In the genomic region with DNA sequence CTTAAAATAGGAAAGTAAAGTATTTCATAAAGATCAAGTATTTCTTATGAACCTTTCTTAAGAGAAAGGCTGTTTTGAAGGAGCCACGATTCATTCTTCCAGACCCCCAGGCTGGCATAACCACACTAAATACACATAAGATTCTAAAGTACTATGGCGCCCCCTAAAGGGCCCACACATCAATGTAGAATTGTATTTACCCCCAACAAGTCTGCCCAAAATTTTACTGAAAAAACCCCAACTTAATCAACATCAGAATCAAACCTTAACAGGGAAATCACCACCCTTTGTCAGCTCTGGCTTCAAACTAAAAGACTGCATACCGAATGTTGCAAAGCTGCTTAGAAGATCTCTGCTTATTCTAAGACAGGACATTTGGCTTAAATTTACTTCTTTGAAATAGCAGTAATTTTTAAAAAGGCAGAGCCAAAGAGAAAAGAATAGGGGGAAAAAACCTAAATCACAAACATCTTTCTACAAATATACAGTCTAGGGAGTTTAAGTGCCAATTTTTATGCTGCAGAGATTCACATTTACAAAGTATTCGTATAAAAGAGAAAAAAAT, we compare ENCODE assay signal across 1 cellular context.
TF ChIP-seq lines count a peak whose summit lies in the region.

No MANE protein-coding gene starts in this region.

TF ChIP-seq in H1, 55 proteins besides CTCF, POLR2A, EP300 and RAD21:
- TF ChIP-seq SIN3A (conservative IDR thresholded peaks at IDR 0.05 in 1 of 2, IDR thresholded peaks at IDR 0.05 in 1 of 2; ENCODE audit: low read depth in 1 of 2, low read length in 2 of 2) (no peak), ZNF274 (IDR thresholded peaks at IDR 0.05; ENCODE audit: borderline replicate concordance, extremely low read depth, low read length) (no peak), NRF1 (IDR thresholded peaks at IDR 0.05; ENCODE audit: low read depth, low read length) (no peak), TAF7 (optimal IDR thresholded peaks at IDR 0.05; ENCODE audit: borderline replicate concordance, low read depth, low read length) (no peak), KDM1A (IDR thresholded peaks at IDR 0.05; ENCODE audit: borderline replicate concordance, low read length) (no peak), TAF1 (IDR thresholded peaks at IDR 0.05; ENCODE audit: low read depth, low read length) (no peak)
- TF ChIP-seq, protein P1, sequence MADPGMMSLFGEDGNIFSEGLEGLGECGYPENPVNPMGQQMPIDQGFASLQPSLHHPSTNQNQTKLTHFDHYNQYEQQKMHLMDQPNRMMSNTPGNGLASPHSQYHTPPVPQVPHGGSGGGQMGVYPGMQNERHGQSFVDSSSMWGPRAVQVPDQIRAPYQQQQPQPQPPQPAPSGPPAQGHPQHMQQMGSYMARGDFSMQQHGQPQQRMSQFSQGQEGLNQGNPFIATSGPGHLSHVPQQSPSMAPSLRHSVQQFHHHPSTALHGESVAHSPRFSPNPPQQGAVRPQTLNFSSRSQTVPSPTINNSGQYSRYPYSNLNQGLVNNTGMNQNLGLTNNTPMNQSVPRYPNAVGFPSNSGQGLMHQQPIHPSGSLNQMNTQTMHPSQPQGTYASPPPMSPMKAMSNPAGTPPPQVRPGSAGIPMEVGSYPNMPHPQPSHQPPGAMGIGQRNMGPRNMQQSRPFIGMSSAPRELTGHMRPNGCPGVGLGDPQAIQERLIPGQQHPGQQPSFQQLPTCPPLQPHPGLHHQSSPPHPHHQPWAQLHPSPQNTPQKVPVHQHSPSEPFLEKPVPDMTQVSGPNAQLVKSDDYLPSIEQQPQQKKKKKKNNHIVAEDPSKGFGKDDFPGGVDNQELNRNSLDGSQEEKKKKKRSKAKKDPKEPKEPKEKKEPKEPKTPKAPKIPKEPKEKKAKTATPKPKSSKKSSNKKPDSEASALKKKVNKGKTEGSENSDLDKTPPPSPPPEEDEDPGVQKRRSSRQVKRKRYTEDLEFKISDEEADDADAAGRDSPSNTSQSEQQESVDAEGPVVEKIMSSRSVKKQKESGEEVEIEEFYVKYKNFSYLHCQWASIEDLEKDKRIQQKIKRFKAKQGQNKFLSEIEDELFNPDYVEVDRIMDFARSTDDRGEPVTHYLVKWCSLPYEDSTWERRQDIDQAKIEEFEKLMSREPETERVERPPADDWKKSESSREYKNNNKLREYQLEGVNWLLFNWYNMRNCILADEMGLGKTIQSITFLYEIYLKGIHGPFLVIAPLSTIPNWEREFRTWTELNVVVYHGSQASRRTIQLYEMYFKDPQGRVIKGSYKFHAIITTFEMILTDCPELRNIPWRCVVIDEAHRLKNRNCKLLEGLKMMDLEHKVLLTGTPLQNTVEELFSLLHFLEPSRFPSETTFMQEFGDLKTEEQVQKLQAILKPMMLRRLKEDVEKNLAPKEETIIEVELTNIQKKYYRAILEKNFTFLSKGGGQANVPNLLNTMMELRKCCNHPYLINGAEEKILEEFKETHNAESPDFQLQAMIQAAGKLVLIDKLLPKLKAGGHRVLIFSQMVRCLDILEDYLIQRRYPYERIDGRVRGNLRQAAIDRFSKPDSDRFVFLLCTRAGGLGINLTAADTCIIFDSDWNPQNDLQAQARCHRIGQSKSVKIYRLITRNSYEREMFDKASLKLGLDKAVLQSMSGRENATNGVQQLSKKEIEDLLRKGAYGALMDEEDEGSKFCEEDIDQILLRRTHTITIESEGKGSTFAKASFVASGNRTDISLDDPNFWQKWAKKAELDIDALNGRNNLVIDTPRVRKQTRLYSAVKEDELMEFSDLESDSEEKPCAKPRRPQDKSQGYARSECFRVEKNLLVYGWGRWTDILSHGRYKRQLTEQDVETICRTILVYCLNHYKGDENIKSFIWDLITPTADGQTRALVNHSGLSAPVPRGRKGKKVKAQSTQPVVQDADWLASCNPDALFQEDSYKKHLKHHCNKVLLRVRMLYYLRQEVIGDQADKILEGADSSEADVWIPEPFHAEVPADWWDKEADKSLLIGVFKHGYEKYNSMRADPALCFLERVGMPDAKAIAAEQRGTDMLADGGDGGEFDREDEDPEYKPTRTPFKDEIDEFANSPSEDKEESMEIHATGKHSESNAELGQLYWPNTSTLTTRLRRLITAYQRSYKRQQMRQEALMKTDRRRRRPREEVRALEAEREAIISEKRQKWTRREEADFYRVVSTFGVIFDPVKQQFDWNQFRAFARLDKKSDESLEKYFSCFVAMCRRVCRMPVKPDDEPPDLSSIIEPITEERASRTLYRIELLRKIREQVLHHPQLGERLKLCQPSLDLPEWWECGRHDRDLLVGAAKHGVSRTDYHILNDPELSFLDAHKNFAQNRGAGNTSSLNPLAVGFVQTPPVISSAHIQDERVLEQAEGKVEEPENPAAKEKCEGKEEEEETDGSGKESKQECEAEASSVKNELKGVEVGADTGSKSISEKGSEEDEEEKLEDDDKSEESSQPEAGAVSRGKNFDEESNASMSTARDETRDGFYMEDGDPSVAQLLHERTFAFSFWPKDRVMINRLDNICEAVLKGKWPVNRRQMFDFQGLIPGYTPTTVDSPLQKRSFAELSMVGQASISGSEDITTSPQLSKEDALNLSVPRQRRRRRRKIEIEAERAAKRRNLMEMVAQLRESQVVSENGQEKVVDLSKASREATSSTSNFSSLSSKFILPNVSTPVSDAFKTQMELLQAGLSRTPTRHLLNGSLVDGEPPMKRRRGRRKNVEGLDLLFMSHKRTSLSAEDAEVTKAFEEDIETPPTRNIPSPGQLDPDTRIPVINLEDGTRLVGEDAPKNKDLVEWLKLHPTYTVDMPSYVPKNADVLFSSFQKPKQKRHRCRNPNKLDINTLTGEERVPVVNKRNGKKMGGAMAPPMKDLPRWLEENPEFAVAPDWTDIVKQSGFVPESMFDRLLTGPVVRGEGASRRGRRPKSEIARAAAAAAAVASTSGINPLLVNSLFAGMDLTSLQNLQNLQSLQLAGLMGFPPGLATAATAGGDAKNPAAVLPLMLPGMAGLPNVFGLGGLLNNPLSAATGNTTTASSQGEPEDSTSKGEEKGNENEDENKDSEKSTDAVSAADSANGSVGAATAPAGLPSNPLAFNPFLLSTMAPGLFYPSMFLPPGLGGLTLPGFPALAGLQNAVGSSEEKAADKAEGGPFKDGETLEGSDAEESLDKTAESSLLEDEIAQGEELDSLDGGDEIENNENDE (IDR thresholded peaks at IDR 0.05; ENCODE audit: insufficient replicate concordance, low read length) = peak; percentile 61
TF ChIP-seq in H1: peak in this region for 1.
